ENCODE assay signal across 20 cellular contexts in genomic region chrX:115017455-115017854, GRCh38. TPM values are rescaled to one million over a fixed set of nuclear protein-coding genes. Genes with fewer than 3 reads are reported as not detected.
DNase-seq lines count a peak whose midpoint lies in the region; ATAC-seq and TF ChIP-seq lines count a peak whose summit lies in the region.
"Had no signal": no experiment of that assay in that cellular context is flagged by ENCODE, and none has a peak within 500 bp of the region (broad histone marks: within the 10 kb centered on the region; RNA-seq: fewer than 3 reads in every experiment).

Gene IL13RA2, minus strand, starts transcription at chrX:115017616. Its CDS starts 347 bp downstream, at chrX:115017269.

- H3K79me2 ChIP-seq in SK-N-SH (ENCODE audit: insufficient read depth): no peaks in the 10 kb centered on the region

- H3K9me3 ChIP-seq in SK-N-SH: no peaks in the 10 kb centered on the region
- H3K9me3 ChIP-seq: lower lobe of right lung, stomach, uterus had no signal

- TF ChIP-seq RAD21 in SK-N-SH (IDR thresholded peaks at IDR 0.05; ENCODE audit: low read length): no peak

- TF ChIP-seq EP300 in SK-N-SH (IDR thresholded peaks at IDR 0.05; ENCODE audit: borderline replicate concordance in 1 of 2, low read depth in 1 of 2, low read length in 1 of 2): no peak

- DNase-seq in SK-N-SH: peak; percentile 2
- peak; percentile 16 for DNase-seq in astrocyte of the hippocampus (ENCODE audit: low read depth, low spot score)
- DNase-seq in fibroblast of mammary gland (ENCODE audit: low read depth): peak; percentile 34
- DNase-seq in hippocampal formation (lab: John Stamatoyannopoulos, UW): no peak
- no peak for DNase-seq in SHP77 treated with DMSO at 0.1 percent for 48 hours (lab: John Stamatoyannopoulos, UW)
- DNase-seq in stimulated activated CD4-positive, alpha-beta T cell treated with anti-CD3 and anti-CD28 coated beads, Interleukin-2, amount 100 ng/mL, for 24 hours: no peak
- DNase-seq in posterior vena cava (ENCODE audit: low spot score): no peak
- DNase-seq: activated CD4-positive, alpha-beta T cell treated with anti-CD3 and anti-CD28 coated beads, Interleukin-2, amount 50 U/mL, for 1 hour; activated T-cell treated with anti-CD3 and anti-CD28 coated beads, Interleukin-2, amount 50 U/mL, for 4 hours; CD8-positive, alpha-beta memory T cell; HCEC 1CT; lower lobe of right lung; NCI-H1436; NCI-H446; stomach; uterus had no signal

- H2AFZ ChIP-seq in SK-N-SH (ENCODE audit: low read depth): no peak within 1 kb of the TSS

- no peaks in the 10 kb centered on the region for H3K36me3 ChIP-seq in SK-N-SH (replicated peaks in 1 of 2; ENCODE audit: control insufficient read depth in 1 of 2, insufficient read depth in 2 of 2, low read length in 1 of 2)
- H3K36me3 ChIP-seq: lower lobe of right lung, stomach, uterus had no signal

- no peaks in the 10 kb centered on the region for H3K9me2 ChIP-seq in SK-N-SH

- H3F3A ChIP-seq in SK-N-SH (replicated peaks; ENCODE audit: insufficient read depth): peaks cover 3% of the 10 kb centered on the region

- intact Hi-C loops in posterior vena cava (cut with DNase I): loop anchor here in 1 of 2 donors (10.0 kb wide), 1 partner anchor 1787 kb away; no protein-coding TSS in a partner anchor

- ATAC-seq in SK-N-SH treated with all-trans-retinoic acid at 6 μM for 48 hours: no peak
- ATAC-seq: activated T-cell treated with anti-CD3 and anti-CD28 coated beads, Interleukin-2, amount 50 U/mL, for 4 hours; lower lobe of right lung; natural killer cell treated with Interleukin-12 subunit alpha and Interleukin-12 subunit beta and Interleukin-15 and Interleukin-18, amount 100 ng/mL, for 72 hours had no signal

- no peaks in the 10 kb centered on the region for H4K20me1 ChIP-seq in SK-N-SH (ENCODE audit: insufficient read depth)

- H3K27ac ChIP-seq in SK-N-SH (ENCODE audit: low read depth in 2 of 2, low read length in 1 of 2): no peak within 1 kb of the TSS
- H3K27ac ChIP-seq: lower lobe of right lung, stomach, uterus had no signal

- H3K4me2 ChIP-seq in SK-N-SH: no peak within 1 kb of the TSS

- CTCF ChIA-PET in SK-N-SH (lab: Yijun Ruan, JAX): interaction anchor here (0.9 to 2.7 kb wide), 8 partner anchors 9 to 391 kb away, joined by 3 to 9 read pairs (median 4); no protein-coding TSS in a partner anchor

- H3K4me3 ChIP-seq in SK-N-SH (ENCODE audit: low read depth in 2 of 2, low read length in 1 of 2) (no peak within 1 kb of the TSS), fibroblast of mammary gland (ENCODE audit: control insufficient read depth, low read depth, low read length) (no peak within 1 kb of the TSS)
- H3K4me3 ChIP-seq: lower lobe of right lung, stomach, uterus had no signal

- H3K4me1 ChIP-seq in SK-N-SH (ENCODE audit: control insufficient read depth in 1 of 2, insufficient read depth in 2 of 2, low read depth in 1 of 2, low read length in 1 of 2): peaks cover 0 to 4% of the 10 kb centered on the region in 2 experiments; a peak in 2 of 4 replicates
- H3K4me1 ChIP-seq: lower lobe of right lung, stomach, uterus had no signal

- H3K9ac ChIP-seq in SK-N-SH: no peak within 1 kb of the TSS

- H3K27me3 ChIP-seq in SK-N-SH (ENCODE audit: insufficient read depth): no peaks in the 10 kb centered on the region
- H3K27me3 ChIP-seq: uterus had no signal

- 54% methylated on average over 11 of the region's 11 CpGs for WGBS in SK-N-SH (ENCODE audit: low lambda C conversion rate)

- TF ChIP-seq CTCF in SK-N-SH (IDR thresholded peaks at IDR 0.05) (no peak), fibroblast of mammary gland (conservative IDR thresholded peaks at IDR 0.05; ENCODE audit: control insufficient read depth, insufficient read depth, low read depth, low read length) (no peak)

- POLR2A ChIA-PET in SK-N-SH (lab: Yijun Ruan, JAX): no interaction called here

TF ChIP-seq in SK-N-SH, 30 proteins besides CTCF, POLR2A, EP300 and RAD21:
- TF ChIP-seq FOXM1 (IDR thresholded peaks at IDR 0.05; ENCODE audit: low read depth) (no peak), RCOR1 (IDR thresholded peaks at IDR 0.05; ENCODE audit: low read length) (no peak), RFX5 (IDR thresholded peaks at IDR 0.05; ENCODE audit: low read length) (0 out of 2 replicates have a peak, but pooled peaks have one; percentile 32), NFIC (IDR thresholded peaks at IDR 0.05; ENCODE audit: borderline replicate concordance) (no peak), FOSL2 (IDR thresholded peaks at IDR 0.05; ENCODE audit: borderline replicate concordance, low read depth) (no peak), ZBTB33 (IDR thresholded peaks at IDR 0.05; ENCODE audit: borderline replicate concordance, low read depth) (no peak), MEF2A (IDR thresholded peaks at IDR 0.05; ENCODE audit: borderline replicate concordance, low read depth) (no peak)

TF ChIP-seq in SK-N-SH treated with all-trans-retinoic acid at 6 μM for 48 hours, 23 proteins besides CTCF, POLR2A, EP300 and RAD21:
- TF ChIP-seq OSR1 (CRISPR knock-in tag; IDR thresholded peaks at IDR 0.05): no peak
- TF ChIP-seq ARNTL (CRISPR knock-in tag; IDR thresholded peaks at IDR 0.05; ENCODE audit: borderline replicate concordance, low read depth): no peak
- TF ChIP-seq ZNF70 (CRISPR knock-in tag; IDR thresholded peaks at IDR 0.05): no peak
- no peak for TF ChIP-seq ESRRG (CRISPR knock-in tag; IDR thresholded peaks at IDR 0.05)
- no peak for TF ChIP-seq PPARA (CRISPR knock-in tag; IDR thresholded peaks at IDR 0.05; ENCODE audit: borderline replicate concordance)
- TF ChIP-seq TOX (CRISPR knock-in tag; IDR thresholded peaks at IDR 0.05; ENCODE audit: borderline replicate concordance): no peak

RNA-seq across cellular contexts. Expression of gene IL13RA2, which starts in this region (rescaled TPM):
- polyA plus RNA-seq in SK-N-SH (2012; rRNA removed): 8.1 and 9.6 TPM in 2 replicates
- polyA plus RNA-seq in SK-N-SH (2012; cell fraction: cytosol; rRNA removed): 12.4 and 17.7 TPM in 2 replicates
- 3.5 and 7.2 TPM in 2 replicates for polyA plus RNA-seq in SK-N-SH (2012; cell fraction: nucleus; rRNA removed)
- total RNA-seq in posterior vena cava: under 1 TPM in 1 of 2 donors, not detected in 1; 0.38 TPM
- total RNA-seq: activated T-cell treated with anti-CD3 and anti-CD28 coated beads, Interleukin-2, amount 50 U/mL, for 4 hours; CD8-positive, alpha-beta memory T cell; HT-29; natural killer cell treated with Interleukin-12 subunit alpha and Interleukin-12 subunit beta and Interleukin-15 and Interleukin-18, amount 100 ng/mL, for 72 hours; OCI-LY7; uterus had no signal
- polyA plus RNA-seq: CD8-positive, alpha-beta memory T cell had no signal

Comparison
In these comparisons a context has a peak if more than half of its experiments do, and no peak if none do; other contexts are left out.
1. DNase-seq: peak in SK-N-SH (single experiment), astrocyte of the hippocampus (single experiment) and fibroblast of mammary gland (single experiment); none in hippocampal formation (0 of 2), SHP77 treated with DMSO at 0.1 percent for 48 hours (single experiment), stimulated activated CD4-positive, alpha-beta T cell treated with anti-CD3 and anti-CD28 coated beads, Interleukin-2, amount 100 ng/mL, for 24 hours (0 of 2) and posterior vena cava (single experiment).